27 cellular contexts compared by ENCODE assay signal in genomic region chr22:20775342-20775895, GRCh38. TPM values are rescaled to one million over a fixed set of nuclear protein-coding genes. Genes with fewer than 3 reads are reported as not detected.
"Had no signal": no experiment of that assay in that cellular context is flagged by ENCODE, and none has a peak within 500 bp of the region (broad histone marks: within the 10 kb centered on the region; RNA-seq: fewer than 3 reads in every experiment).

No MANE protein-coding gene starts in this region.

- H3K4me1 Mint-ChIP-seq: activated B cell treated with CpG ODN at 0.5 μM for 24 hours; activated CD4-positive, alpha-beta T cell treated with anti-CD3 and anti-CD28 coated beads for 36 hours had no signal

- DNase-seq: activated B cell treated with CpG ODN at 0.5 μM for 24 hours; activated CD4-positive, alpha-beta T cell treated with anti-CD3 and anti-CD28 coated beads for 36 hours; activated CD4-positive, alpha-beta T cell treated with anti-CD3 and anti-CD28 coated beads, Interleukin-2, amount 50 U/mL, for 48 hours; activated CD8-positive, alpha-beta memory T cell treated with anti-CD3 and anti-CD28 coated beads, Interleukin-2, amount 50 U/mL, for 48 hours; activated naive CD4-positive, alpha-beta T cell treated with anti-CD3 and anti-CD28 coated beads, Interleukin-2, amount 50 U/mL, for 16 hours; activated naive CD8-positive, alpha-beta T cell treated with anti-CD3 and anti-CD28 coated beads, Interleukin-2, amount 50 U/mL, for 24 hours; activated T-cell treated with anti-CD3 and anti-CD28 coated beads, Interleukin-2, amount 50 U/mL, for 4 hours; caudate nucleus; colonic mucosa; endodermal cell; esophagus squamous epithelium; head of caudate nucleus; kidney; lower lobe of right lung; naive thymus-derived CD4-positive, alpha-beta T cell; occipital lobe; posterior cingulate gyrus; spleen; stimulated activated CD4-positive, alpha-beta T cell treated with anti-CD3 and anti-CD28 coated beads, Interleukin-4, amount 100 ng/mL, for 24 hours; stimulated activated naive CD8-positive, alpha-beta T cell treated with anti-CD3 and anti-CD28 coated beads, Interleukin-15, Interleukin-2, amounts not matched to agents 100 U/mL and 50 U/mL, for 24 hours; T-helper 9 cell had no signal

- H3K27ac Mint-ChIP-seq: activated B cell treated with CpG ODN at 0.5 μM for 24 hours; activated CD4-positive, alpha-beta T cell treated with anti-CD3 and anti-CD28 coated beads for 36 hours; activated naive CD8-positive, alpha-beta T cell treated with anti-CD3 and anti-CD28 coated beads, Interleukin-2, amount 50 U/mL, for 24 hours; brain; endodermal cell; naive thymus-derived CD4-positive, alpha-beta T cell had no signal

- H3K27ac ChIP-seq: colonic mucosa, esophagus squamous epithelium, gastroesophageal sphincter, lower lobe of right lung, spleen had no signal

- ATAC-seq: activated CD4-positive, alpha-beta T cell treated with anti-CD3 and anti-CD28 coated beads for 36 hours; activated naive CD8-positive, alpha-beta T cell treated with anti-CD3 and anti-CD28 coated beads, Interleukin-2, amount 50 U/mL, for 24 hours; activated T-cell treated with anti-CD3 and anti-CD28 coated beads, Interleukin-2, amount 50 U/mL, for 4 hours; gastroesophageal sphincter; lower lobe of right lung; naive thymus-derived CD4-positive, alpha-beta T cell; stimulated activated naive CD8-positive, alpha-beta T cell treated with anti-CD3 and anti-CD28 coated beads, Interleukin-15, Interleukin-2, amounts not matched to agents 100 U/mL and 50 U/mL, for 24 hours had no signal

- H3K27me3 ChIP-seq: colonic mucosa, esophagus squamous epithelium, gastroesophageal sphincter, spleen, tibial artery had no signal

- H3K27me3 Mint-ChIP-seq: activated B cell treated with CpG ODN at 0.5 μM for 24 hours; activated CD4-positive, alpha-beta T cell treated with anti-CD3 and anti-CD28 coated beads for 36 hours; activated naive CD8-positive, alpha-beta T cell treated with anti-CD3 and anti-CD28 coated beads, Interleukin-2, amount 50 U/mL, for 24 hours; brain; naive thymus-derived CD4-positive, alpha-beta T cell had no signal

- H3K9me3 Mint-ChIP-seq: activated B cell treated with CpG ODN at 0.5 μM for 24 hours; activated naive CD8-positive, alpha-beta T cell treated with anti-CD3 and anti-CD28 coated beads, Interleukin-2, amount 50 U/mL, for 24 hours; activated T-cell treated with anti-CD3 and anti-CD28 coated beads, Interleukin-2, amount 50 U/mL, for 4 hours; brain; endodermal cell; neural crest cell had no signal

- H3K9me3 ChIP-seq: colonic mucosa, esophagus squamous epithelium, gastroesophageal sphincter, lower lobe of right lung, spleen, tibial artery had no signal

- H3K36me3 ChIP-seq: colonic mucosa had no signal

- H3K4me1 ChIP-seq: colonic mucosa, gastroesophageal sphincter, spleen had no signal

- H3K4me3 Mint-ChIP-seq: activated B cell treated with CpG ODN at 0.5 μM for 24 hours; activated CD4-positive, alpha-beta T cell treated with anti-CD3 and anti-CD28 coated beads for 36 hours; activated naive CD8-positive, alpha-beta T cell treated with anti-CD3 and anti-CD28 coated beads, Interleukin-2, amount 50 U/mL, for 24 hours; activated T-cell treated with anti-CD3 and anti-CD28 coated beads, Interleukin-2, amount 50 U/mL, for 4 hours; brain; endodermal cell; naive thymus-derived CD4-positive, alpha-beta T cell; neural crest cell had no signal

- FAIRE-seq: kidney had no signal

- H3K4me3 ChIP-seq: colonic mucosa, esophagus squamous epithelium, gastroesophageal sphincter, lower lobe of right lung, spleen, tibial artery had no signal

RNA-seq across cellular contexts. Expression of gene SERPIND1, which starts 1.5 kb away (rescaled TPM):
- total RNA-seq: activated B cell treated with CpG ODN at 0.5 μM for 24 hours; activated CD4-positive, alpha-beta T cell treated with anti-CD3 and anti-CD28 coated beads for 36 hours; activated CD8-positive, alpha-beta memory T cell treated with anti-CD3 and anti-CD28 coated beads for 36 hours; endodermal cell; kidney; naive thymus-derived CD4-positive, alpha-beta T cell; neural crest cell; T-helper 1 cell treated with Interleukin-12 subunit alpha and Interleukin-12 subunit beta and Interleukin-4 antibody, amounts not matched to agents 30 ng/mL and 1 ng/mL, for 36 hours had no signal
